1 cellular context compared by ENCODE assay signal in genomic region chr11:118003456-118003855, GRCh38.
A peak's percentile ranks its signal among the peaks of the same experiment; 100 is the strongest.
TF ChIP-seq lines count a peak whose summit lies in the region.

No MANE protein-coding gene starts in this region.

TF ChIP-seq in K562, 482 proteins besides CTCF, POLR2A, EP300 and RAD21 (continued from another document):
- TF ChIP-seq, protein P1, sequence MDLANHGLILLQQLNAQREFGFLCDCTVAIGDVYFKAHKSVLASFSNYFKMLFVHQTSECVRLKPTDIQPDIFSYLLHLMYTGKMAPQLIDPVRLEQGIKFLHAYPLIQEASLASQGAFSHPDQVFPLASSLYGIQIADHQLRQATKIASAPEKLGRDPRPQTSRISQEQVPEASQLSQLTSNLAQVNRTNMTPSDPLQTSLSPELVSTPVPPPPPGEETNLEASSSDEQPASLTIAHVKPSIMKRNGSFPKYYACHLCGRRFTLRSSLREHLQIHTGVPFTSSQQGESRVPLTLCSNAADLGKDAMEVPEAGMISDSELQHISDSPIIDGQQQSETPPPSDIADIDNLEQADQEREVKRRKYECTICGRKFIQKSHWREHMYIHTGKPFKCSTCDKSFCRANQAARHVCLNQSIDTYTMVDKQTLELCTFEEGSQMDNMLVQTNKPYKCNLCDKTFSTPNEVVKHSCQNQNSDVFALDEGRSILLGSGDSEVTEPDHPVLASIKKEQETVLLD (IDR thresholded peaks at IDR 0.05): no peak
- TF ChIP-seq C11orf30 (IDR thresholded peaks at IDR 0.05; ENCODE audit: low read depth): peak; percentile 57; the same call in 1 of the 2 replicates
- TF ChIP-seq PPARD (CRISPR knock-in tag; IDR thresholded peaks at IDR 0.05): no peak
- TF ChIP-seq ZNF212 (CRISPR knock-in tag; IDR thresholded peaks at IDR 0.05): no peak
- TF ChIP-seq NCOA6 (IDR thresholded peaks at IDR 0.05): no peak
- no peak for TF ChIP-seq ADNP (tag; IDR thresholded peaks at IDR 0.05)
- TF ChIP-seq ARID3B (CRISPR knock-in tag; IDR thresholded peaks at IDR 0.05; ENCODE audit: borderline replicate concordance): no peak
- TF ChIP-seq ERF (CRISPR knock-in tag; IDR thresholded peaks at IDR 0.05): no peak
- 0 out of 2 replicates have a peak, but pooled peaks have one; percentile 28 for TF ChIP-seq ARID2 (IDR thresholded peaks at IDR 0.05)
- TF ChIP-seq SRSF7 (optimal IDR thresholded peaks at IDR 0.05; ENCODE audit: low read depth, low read length): no peak
- TF ChIP-seq CBFA2T3 (IDR thresholded peaks at IDR 0.05): 0 out of 2 replicates have a peak, but pooled peaks have one; percentile 11
